9 cellular contexts compared by ENCODE assay signal in genomic region chr10:112981553-112981952, GRCh38. TPM values are rescaled to one million over a fixed set of nuclear protein-coding genes. Genes with fewer than 3 reads are reported as not detected.
A peak's percentile ranks its signal among the peaks of the same experiment; 100 is the strongest.
DNase-seq lines count a peak whose midpoint lies in the region; ATAC-seq, FAIRE-seq and TF ChIP-seq lines count a peak whose summit lies in the region.
"Had no signal": no experiment of that assay in that cellular context is flagged by ENCODE, and none has a peak within 500 bp of the region (broad histone marks: within the 10 kb centered on the region; RNA-seq: fewer than 3 reads in every experiment).

No MANE protein-coding gene starts in this region.

- H3K27me3 ChIP-seq in SK-N-SH (ENCODE audit: insufficient read depth), result no peaks in the 10 kb centered on the region

- no peak for TF ChIP-seq CTCF in SK-N-SH (IDR thresholded peaks at IDR 0.05)

- no peak for FAIRE-seq in HTR-8/SVneo (lab: Jason Lieb, UNC)
- FAIRE-seq: A204.1 had no signal

- TF ChIP-seq EP300 in SK-N-SH (IDR thresholded peaks at IDR 0.05; ENCODE audit: borderline replicate concordance in 1 of 2, low read depth in 1 of 2, low read length in 1 of 2), result 0 out of 4 replicates have a peak, but pooled peaks of 1 of the 2 experiments have one; percentile 20

- H3K27ac ChIP-seq in SK-N-SH (ENCODE audit: low read depth in 2 of 2, low read length in 1 of 2), result peak overlapping the region in 1 of 2 experiments; percentile 8; a peak in 1 of 4 replicates

- H3K4me3 ChIP-seq in SK-N-SH (ENCODE audit: low read depth in 2 of 2, low read length in 1 of 2), result no peak overlapping the region

- H2AFZ ChIP-seq in SK-N-SH (ENCODE audit: low read depth), result no peak overlapping the region

- H3K9ac ChIP-seq in SK-N-SH, result no peak overlapping the region

- H3K9me2 ChIP-seq in SK-N-SH, result no peaks in the 10 kb centered on the region

- no peak for DNase-seq in activated CD4-positive, CD25-positive, alpha-beta regulatory T cell (lab: John Stamatoyannopoulos, UW)
- DNase-seq in SK-N-SH, result peak; percentile 45
- peak; percentile 57 for DNase-seq in stimulated activated CD4-positive, alpha-beta T cell treated with anti-CD3 and anti-CD28 coated beads, Interleukin-4, amount 100 ng/mL, for 24 hours
- no peak for DNase-seq in SHP77 treated with DMSO at 0.1 percent for 48 hours (lab: John Stamatoyannopoulos, UW)
- no peak for DNase-seq in HTR-8/SVneo (ENCODE audit: insufficient read length, low spot score)
- no peak for DNase-seq in middle frontal gyrus (ENCODE audit: extremely low spot score, low spot score)

- H3K4me2 ChIP-seq in SK-N-SH, result no peak overlapping the region; the same call in 1 of the 2 replicates

- H3K4me1 ChIP-seq in SK-N-SH (ENCODE audit: control insufficient read depth in 1 of 2, insufficient read depth in 2 of 2, low read depth in 1 of 2, low read length in 1 of 2), result peaks cover 18 to 37% of the 10 kb centered on the region in 2 experiments

- no peak for TF ChIP-seq RAD21 in SK-N-SH (IDR thresholded peaks at IDR 0.05; ENCODE audit: low read length)

- H4K20me1 ChIP-seq in SK-N-SH (ENCODE audit: insufficient read depth), result peaks cover 9% of the 10 kb centered on the region

- POLR2A ChIA-PET in SK-N-SH (lab: Yijun Ruan, JAX), result no interaction called here

- CTCF ChIA-PET in SK-N-SH (lab: Yijun Ruan, JAX), result no interaction called here

- ATAC-seq in activated CD4-positive, CD25-positive, alpha-beta regulatory T cell treated with anti-CD3 and anti-CD28 coated beads, Interleukin-2, amount 50 U/mL, for 24 hours, result peak; percentile 71 to 81
- ATAC-seq in HG02852 (IDR thresholded peaks at IDR 0.05; ENCODE audit: unreplicated experiment), result peak; percentile 96

- H3K9me3 ChIP-seq in SK-N-SH, result no peaks in the 10 kb centered on the region

- 59% methylated on average over 7 of the region's 7 CpGs for WGBS in SK-N-SH (ENCODE audit: low lambda C conversion rate)

- peaks cover 10% of the 10 kb centered on the region for H3F3A ChIP-seq in SK-N-SH (replicated peaks; ENCODE audit: insufficient read depth)

- H3K79me2 ChIP-seq in SK-N-SH (ENCODE audit: insufficient read depth), result peaks cover 58% of the 10 kb centered on the region

- no peaks in the 10 kb centered on the region for H3K36me3 ChIP-seq in SK-N-SH (replicated peaks in 1 of 2; ENCODE audit: control insufficient read depth in 1 of 2, insufficient read depth in 2 of 2, low read length in 1 of 2)

TF ChIP-seq in SK-N-SH, 30 proteins besides CTCF, POLR2A, EP300 and RAD21:
- TF ChIP-seq TAF1 (IDR thresholded peaks at IDR 0.05; ENCODE audit: borderline replicate concordance, low read depth, low read length) (no peak), SMC3 (IDR thresholded peaks at IDR 0.05; ENCODE audit: low read depth, low read length) (no peak), GATA2 (CRISPR knock-in tag; IDR thresholded peaks at IDR 0.05) (peak; percentile 75), USF1 (IDR thresholded peaks at IDR 0.05; ENCODE audit: borderline replicate concordance, low read depth) (no peak), RFX5 (IDR thresholded peaks at IDR 0.05; ENCODE audit: low read length) (0 out of 2 replicates have a peak, but pooled peaks have one; percentile 3), CHD2 (IDR thresholded peaks at IDR 0.05; ENCODE audit: low read length, partially characterized antibody) (peak; percentile 11), NFIC (IDR thresholded peaks at IDR 0.05; ENCODE audit: borderline replicate concordance) (no peak), MXI1 (IDR thresholded peaks at IDR 0.05; ENCODE audit: low read depth, low read length) (no peak), REST (IDR thresholded peaks at IDR 0.05; ENCODE audit: low read depth, low read length) (no peak), MAX (IDR thresholded peaks at IDR 0.05; ENCODE audit: low read depth) (0 out of 2 replicates have a peak, but pooled peaks have one; percentile 7), SIN3A (IDR thresholded peaks at IDR 0.05; ENCODE audit: borderline replicate concordance, low read depth, low read length) (no peak), TEAD4 (IDR thresholded peaks at IDR 0.05; ENCODE audit: borderline replicate concordance, insufficient read depth) (no peak), TCF12 (IDR thresholded peaks at IDR 0.05) (peak; percentile 58), PBX3 (IDR thresholded peaks at IDR 0.05) (no peak), USF2 (IDR thresholded peaks at IDR 0.05; ENCODE audit: borderline replicate concordance, low read depth, low read length) (no peak)

RNA-seq across cellular contexts. Expression of gene TCF7L2, which starts 31.5 kb away (rescaled TPM):
- 5.8 and 10.2 TPM in 2 replicates for polyA plus RNA-seq in SK-N-SH (2012; rRNA removed)
- polyA plus RNA-seq in SK-N-SH (2012; cell fraction: cytosol; rRNA removed), result 6.9 and 8.6 TPM in 2 replicates
- polyA plus RNA-seq in SK-N-SH (2012; cell fraction: nucleus; rRNA removed), result 20.2 and 22.4 TPM in 2 replicates

Comparison
In these comparisons a context has a peak if more than half of its experiments do, and no peak if none do; other contexts are left out.
1. DNase-seq: peak in SK-N-SH (single experiment) and stimulated activated CD4-positive, alpha-beta T cell treated with anti-CD3 and anti-CD28 coated beads, Interleukin-4, amount 100 ng/mL, for 24 hours (single experiment); none in activated CD4-positive, CD25-positive, alpha-beta regulatory T cell (0 of 4), SHP77 treated with DMSO at 0.1 percent for 48 hours (single experiment), HTR-8/SVneo (single experiment) and middle frontal gyrus (single experiment).